In the genomic region with DNA sequence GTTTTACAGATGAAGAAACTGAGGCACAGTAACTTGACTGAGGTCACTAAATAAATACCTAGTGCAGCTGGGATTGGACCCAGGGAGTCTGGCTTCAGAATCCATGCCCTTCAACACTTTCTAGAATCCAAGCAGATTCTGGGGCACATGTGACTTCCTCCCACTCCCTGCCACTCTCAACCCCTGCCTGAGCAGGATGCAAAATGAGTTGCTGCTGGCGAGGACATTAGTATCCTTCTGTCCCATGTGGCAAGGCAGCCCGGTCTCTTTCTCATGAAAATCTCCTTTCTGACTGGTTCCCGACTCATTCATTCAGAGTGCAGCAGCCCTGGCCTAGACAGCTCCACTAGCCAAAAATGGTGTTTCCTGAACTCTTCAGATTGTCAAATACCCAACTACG, we compare ENCODE assay signal across 23 cellular contexts. TPM values are rescaled to one million over a fixed set of nuclear protein-coding genes. Genes with fewer than 3 reads are reported as not detected.
DNase-seq lines count a peak whose midpoint lies in the region; ATAC-seq and TF ChIP-seq lines count a peak whose summit lies in the region.
"Had no signal": no experiment of that assay in that cellular context is flagged by ENCODE, and none has a peak within 500 bp of the region (broad histone marks: within the 10 kb centered on the region; RNA-seq: fewer than 3 reads in every experiment).

No MANE protein-coding gene starts in this region.

- H3K4me1 ChIP-seq in HEK293 (ENCODE audit: control insufficient read depth, insufficient read depth, low read length): no peaks in the 10 kb centered on the region

- CTCF ChIA-PET in HEK293 (lab: Yijun Ruan, JAX): interaction anchor here (0.6 to 4.8 kb wide), 23 partner anchors 10 to 294 kb away, joined by 3 to 70 read pairs (median 4); no protein-coding TSS in a partner anchor

- H3K27ac ChIP-seq in HEK293 (ENCODE audit: extremely low read depth, low read depth, low read length): no peak overlapping the region

- H3K9me3 Mint-ChIP-seq in endothelial cell (ENCODE audit: unreplicated experiment): no peaks in the 10 kb centered on the region
- H3K9me3 Mint-ChIP-seq: CD14-positive monocyte, HFFc6, IgD-negative memory B cell had no signal

- peaks cover 1% of the 10 kb centered on the region for H3K27me3 Mint-ChIP-seq in endothelial cell (ENCODE audit: unreplicated experiment)

- POLR2A ChIA-PET in HEK293 (lab: Yijun Ruan, JAX): no interaction called here

- ATAC-seq in GM19452 (IDR thresholded peaks at IDR 0.05; ENCODE audit: unreplicated experiment): no peak
- no peak for ATAC-seq in HG03097 (IDR thresholded peaks at IDR 0.05; ENCODE audit: low FRiP score, unreplicated experiment)

- TF ChIP-seq CTCF in HEK293 (tag by site-specific recombination; IDR thresholded peaks at IDR 0.05): no peak
- TF ChIP-seq CTCF in endothelial cell (IDR thresholded peaks at IDR 0.05; ENCODE audit: unreplicated experiment): no peak

- H3K4me1 Mint-ChIP-seq in endothelial cell (ENCODE audit: unreplicated experiment): peaks cover 25% of the 10 kb centered on the region
- H3K4me1 Mint-ChIP-seq: CD14-positive monocyte, IgD-negative memory B cell had no signal

- no peak overlapping the region for H3K4me3 Mint-ChIP-seq in endothelial cell (ENCODE audit: unreplicated experiment)
- H3K4me3 Mint-ChIP-seq: CD14-positive monocyte, HFFc6, IgD-negative memory B cell had no signal

- no peak overlapping the region for H3K4me3 ChIP-seq in HEK293 (ENCODE audit: low read depth, low read length)
- H3K4me3 ChIP-seq: MG63 had no signal

- DNase-seq in Ammon's horn (ENCODE audit: low spot score) (peak; percentile 29), endothelial cell (ENCODE audit: low spot score) (no peak), posterior vena cava (ENCODE audit: low spot score) (peak; percentile 24), HK-2 (ENCODE audit: unreplicated experiment) (no peak)
- DNase-seq: ACHN, AML-193, COR-L47, HFFc6, Kasumi-1, MG63, NCI-H1048, NCI-H1436 treated with DMSO at 0.1 percent for 48 hours, NCI-H2029, NCI-H510A, NCI-H748 treated with DMSO at 0.1 percent for 48 hours, OCI-M1, Right ventricle myocardium superior, SW 1271 had no signal

- no peaks in the 10 kb centered on the region for H3K36me3 ChIP-seq in HEK293 (ENCODE audit: control insufficient read depth in 2 of 2, insufficient read depth in 1 of 2, low read length in 2 of 2)
- H3K36me3 ChIP-seq: MG63 had no signal

- intact Hi-C loops in posterior vena cava (cut with DNase I): no loop called here

- H3K36me3 Mint-ChIP-seq in endothelial cell (ENCODE audit: low read depth, unreplicated experiment): peaks cover 7% of the 10 kb centered on the region
- H3K36me3 Mint-ChIP-seq: CD14-positive monocyte, IgD-negative memory B cell had no signal

- H3K27ac Mint-ChIP-seq in endothelial cell (ENCODE audit: unreplicated experiment): peak overlapping the region; percentile 79
- H3K27ac Mint-ChIP-seq: CD14-positive monocyte, HFFc6, IgD-negative memory B cell had no signal

- no peaks in the 10 kb centered on the region for H3K9me3 ChIP-seq in HEK293 (ENCODE audit: control insufficient read depth, insufficient read depth, low read depth, low read length)
- H3K9me3 ChIP-seq: MG63 had no signal

TF ChIP-seq in HEK293, 187 proteins besides CTCF, POLR2A, EP300 and RAD21:
- peak; percentile 36; the same call in 1 of the 2 replicates for TF ChIP-seq ZBTB20 (tag by site-specific recombination; IDR thresholded peaks at IDR 0.05)
- TF ChIP-seq, protein P1, sequence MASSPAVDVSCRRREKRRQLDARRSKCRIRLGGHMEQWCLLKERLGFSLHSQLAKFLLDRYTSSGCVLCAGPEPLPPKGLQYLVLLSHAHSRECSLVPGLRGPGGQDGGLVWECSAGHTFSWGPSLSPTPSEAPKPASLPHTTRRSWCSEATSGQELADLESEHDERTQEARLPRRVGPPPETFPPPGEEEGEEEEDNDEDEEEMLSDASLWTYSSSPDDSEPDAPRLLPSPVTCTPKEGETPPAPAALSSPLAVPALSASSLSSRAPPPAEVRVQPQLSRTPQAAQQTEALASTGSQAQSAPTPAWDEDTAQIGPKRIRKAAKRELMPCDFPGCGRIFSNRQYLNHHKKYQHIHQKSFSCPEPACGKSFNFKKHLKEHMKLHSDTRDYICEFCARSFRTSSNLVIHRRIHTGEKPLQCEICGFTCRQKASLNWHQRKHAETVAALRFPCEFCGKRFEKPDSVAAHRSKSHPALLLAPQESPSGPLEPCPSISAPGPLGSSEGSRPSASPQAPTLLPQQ (tag by site-specific recombination; IDR thresholded peaks at IDR 0.05): no peak
- TF ChIP-seq, protein P2, sequence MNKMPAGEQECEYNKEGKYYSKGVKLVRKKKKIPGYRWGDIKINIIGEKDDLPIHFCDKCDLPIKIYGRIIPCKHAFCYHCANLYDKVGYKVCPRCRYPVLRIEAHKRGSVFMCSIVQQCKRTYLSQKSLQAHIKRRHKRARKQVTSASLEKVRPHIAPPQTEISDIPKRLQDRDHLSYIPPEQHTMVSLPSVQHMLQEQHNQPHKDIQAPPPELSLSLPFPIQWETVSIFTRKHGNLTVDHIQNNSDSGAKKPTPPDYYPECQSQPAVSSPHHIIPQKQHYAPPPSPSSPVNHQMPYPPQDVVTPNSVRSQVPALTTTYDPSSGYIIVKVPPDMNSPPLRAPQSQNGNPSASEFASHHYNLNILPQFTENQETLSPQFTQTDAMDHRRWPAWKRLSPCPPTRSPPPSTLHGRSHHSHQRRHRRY (tag by site-specific recombination; IDR thresholded peaks at IDR 0.05): no peak

RNA-seq across cellular contexts. Expression of a gene that starts 28.4 kb away (rescaled TPM):
- total RNA-seq in endothelial cell (ENCODE audit: unreplicated experiment): 3.3 TPM
- not detected for total RNA-seq in posterior vena cava
- total RNA-seq: HFFc6 had no signal

RNA-seq across cellular contexts. Expression of a gene that starts 50.0 kb away (rescaled TPM):
- total RNA-seq in endothelial cell (ENCODE audit: unreplicated experiment) (0.59 TPM), posterior vena cava (under 1 TPM in 1 of 2 donors, not detected in 1; 0.29 TPM)
- total RNA-seq: HFFc6 had no signal

Comparison
In these comparisons a context has a peak if more than half of its experiments do, and no peak if none do; other contexts are left out.
1. DNase-seq: peak in Ammon's horn (single experiment) and posterior vena cava (single experiment); none in endothelial cell (single experiment) and HK-2 (single experiment).